In genomic region chr6:167826230-167827061, GRCh38 we compare ENCODE assay signal across 8 cellular contexts. TPM values are rescaled to one million over a fixed set of nuclear protein-coding genes. Genes with fewer than 3 reads are reported as not detected.
A peak's percentile ranks its signal among the peaks of the same experiment; 100 is the strongest.
DNase-seq lines count a peak whose midpoint lies in the region; ATAC-seq lines count a peak whose summit lies in the region.

AFDN (plus strand) TSS chr6:167826911; CDS start chr6:167827133, 222 bp downstream.

- H3K4me1 Mint-ChIP-seq in activated CD8-positive, alpha-beta T cell treated with anti-CD3 and anti-CD28 coated beads, Interleukin-2, amount 10 ng/mL, durations not matched to agents 7 days and 5 days (ENCODE audit: low read depth), result peaks cover 38% of the 10 kb centered on the region
- peaks cover 12% of the 10 kb centered on the region in 2 donors for H3K4me1 Mint-ChIP-seq in effector memory CD8-positive, alpha-beta T cell (ENCODE audit: low read depth in 2 of 2)

- H2AK5ac ChIP-seq in mesenchymal stem cell (ENCODE audit: low read length, severe bottlenecking), result no peak within 1 kb of the TSS

- peaks cover 0 to 3% of the 10 kb centered on the region in 2 experiments for H3K36me3 ChIP-seq in mesenchymal stem cell (ENCODE audit: control insufficient read depth in 1 of 2, insufficient read depth in 2 of 2, low read depth in 1 of 2, low read length in 2 of 2)

- no peaks in the 10 kb centered on the region for H3K9me3 ChIP-seq in mesenchymal stem cell (ENCODE audit: control insufficient read depth, low read length)

- H3K4me2 ChIP-seq in mesenchymal stem cell (ENCODE audit: low read length, poor library complexity, severe bottlenecking), result peak within 1 kb of the TSS; percentile 97

- under 1% methylated on average over 41 of the region's 123 CpGs for WGBS in mesenchymal stem cell

- H4K8ac ChIP-seq in mesenchymal stem cell (ENCODE audit: low read length), result peak within 1 kb of the TSS; percentile 97

- peak within 1 kb of the TSS; percentile 91 for H3K9ac ChIP-seq in mesenchymal stem cell (ENCODE audit: low read length)

- peaks cover 7% of the 10 kb centered on the region for H3K36me3 Mint-ChIP-seq in activated CD8-positive, alpha-beta T cell treated with anti-CD3 and anti-CD28 coated beads, Interleukin-2, amount 10 ng/mL, durations not matched to agents 7 days and 5 days (ENCODE audit: low read depth)
- H3K36me3 Mint-ChIP-seq in effector memory CD8-positive, alpha-beta T cell (ENCODE audit: insufficient read depth), result peaks cover 22% of the 10 kb centered on the region

- H2BK12ac ChIP-seq in mesenchymal stem cell (ENCODE audit: low read length in 2 of 2), result peak within 1 kb of the TSS; percentile 66 to 96

- no peaks in the 10 kb centered on the region for H3K27me3 ChIP-seq in mesenchymal stem cell (ENCODE audit: control insufficient read depth in 1 of 2, insufficient read depth in 1 of 2, low read length in 2 of 2)

- H3K18ac ChIP-seq in mesenchymal stem cell (ENCODE audit: low read depth in 1 of 2, low read length in 2 of 2), result peak within 1 kb of the TSS; percentile 80 to 94

- no peak within 1 kb of the TSS for H2BK5ac ChIP-seq in mesenchymal stem cell (ENCODE audit: low read depth, low read length, poor library complexity, severe bottlenecking)

- H3K4ac ChIP-seq in mesenchymal stem cell (ENCODE audit: low read depth in 1 of 2, low read length in 2 of 2), result peak within 1 kb of the TSS; percentile 86 to 96

- H3K4me3 ChIP-seq in mesenchymal stem cell (ENCODE audit: insufficient read depth in 1 of 2, low read depth in 1 of 2, low read length in 2 of 2), result peak within 1 kb of the TSS; percentile 92 to 93

- H3K14ac ChIP-seq in mesenchymal stem cell (ENCODE audit: low read length in 2 of 2), result peak within 1 kb of the TSS in 1 of 2 experiments; percentile 99

- peaks cover 10% of the 10 kb centered on the region for H3K4me1 ChIP-seq in mesenchymal stem cell (ENCODE audit: control insufficient read depth, insufficient read depth, low read depth, low read length)

- peak within 1 kb of the TSS; percentile 13 to 91 for H3K23ac ChIP-seq in mesenchymal stem cell (ENCODE audit: low read length in 2 of 2)

- H2AFZ ChIP-seq in mesenchymal stem cell (ENCODE audit: low read depth, low read length), result peak within 1 kb of the TSS; percentile 88

- H3K27ac Mint-ChIP-seq in activated CD8-positive, alpha-beta T cell treated with anti-CD3 and anti-CD28 coated beads, Interleukin-2, amount 10 ng/mL, durations not matched to agents 7 days and 5 days, result peak within 1 kb of the TSS; percentile 34
- H3K27ac Mint-ChIP-seq in effector memory CD8-positive, alpha-beta T cell, result peak within 1 kb of the TSS; percentile 60 to 86

- ATAC-seq in HG02884 (IDR thresholded peaks at IDR 0.05; ENCODE audit: unreplicated experiment), result peak; percentile 68
- ATAC-seq in activated CD8-positive, alpha-beta T cell treated with anti-CD3 and anti-CD28 coated beads, Interleukin-2, amount 10 ng/mL, durations not matched to agents 7 days and 5 days, result peak; percentile 87
- ATAC-seq in effector memory CD8-positive, alpha-beta T cell (replicated peaks), result peak; percentile 89

- no peak within 1 kb of the TSS for H3K27ac ChIP-seq in mesenchymal stem cell (ENCODE audit: low read length, poor library complexity, severe bottlenecking)

- H3K79me1 ChIP-seq in mesenchymal stem cell (replicated peaks; ENCODE audit: low read length, poor library complexity, severe bottlenecking), result peaks cover 2% of the 10 kb centered on the region

- CTCF ChIA-PET in activated CD8-positive, alpha-beta T cell treated with anti-CD3 and anti-CD28 coated beads, Interleukin-2, amount 10 ng/mL, durations not matched to agents 7 days and 5 days (lab: Charles Lee), result no interaction called here

- H3K27me3 Mint-ChIP-seq in activated CD8-positive, alpha-beta T cell treated with anti-CD3 and anti-CD28 coated beads, Interleukin-2, amount 10 ng/mL, durations not matched to agents 7 days and 5 days (ENCODE audit: low read depth), result peaks cover 56% of the 10 kb centered on the region
- peaks cover 29 to 47% of the 10 kb centered on the region in 2 donors for H3K27me3 Mint-ChIP-seq in effector memory CD8-positive, alpha-beta T cell

- peak within 1 kb of the TSS; percentile 83 for H3K4me3 Mint-ChIP-seq in activated CD8-positive, alpha-beta T cell treated with anti-CD3 and anti-CD28 coated beads, Interleukin-2, amount 10 ng/mL, durations not matched to agents 7 days and 5 days
- H3K4me3 Mint-ChIP-seq in effector memory CD8-positive, alpha-beta T cell, result peak within 1 kb of the TSS; percentile 85 to 90

- H4K91ac ChIP-seq in mesenchymal stem cell (ENCODE audit: low read length), result peak within 1 kb of the TSS; percentile 80

- POLR2A ChIA-PET in activated CD8-positive, alpha-beta T cell treated with anti-CD3 and anti-CD28 coated beads, Interleukin-2, amount 10 ng/mL, durations not matched to agents 7 days and 5 days (lab: Charles Lee), result no interaction called here

- H2BK15ac ChIP-seq in mesenchymal stem cell (ENCODE audit: low read depth, poor library complexity, severe bottlenecking), result peak within 1 kb of the TSS; percentile 90

- DNase-seq in NCI-H82 (lab: John Stamatoyannopoulos, UW) (peak; percentile 77), NCI-H82 treated with DMSO at 0.1 percent for 48 hours (lab: John Stamatoyannopoulos, UW; ENCODE audit: unreplicated experiment) (no peak), NCI-H2227 (lab: John Stamatoyannopoulos, UW; ENCODE audit: unreplicated experiment) (peak; percentile 68), mesenchymal stem cell (peak; percentile 63)
- peak; percentile 75 for DNase-seq in activated CD8-positive, alpha-beta T cell treated with anti-CD3 and anti-CD28 coated beads, Interleukin-2, amount 10 ng/mL, durations not matched to agents 7 days and 5 days
- peak; percentile 46 to 49 (median 49) for DNase-seq in effector memory CD8-positive, alpha-beta T cell
- DNase-seq in stimulated activated CD8-positive, alpha-beta memory T cell treated with anti-CD3 and anti-CD28 coated beads, Interleukin-12 subunit alpha, Interleukin-12 subunit beta, amount 100 ng/mL, for 1 hour (ENCODE audit: low read depth), result peak; percentile 37

- H3K9me3 Mint-ChIP-seq in activated CD8-positive, alpha-beta T cell treated with anti-CD3 and anti-CD28 coated beads, Interleukin-2, amount 10 ng/mL, durations not matched to agents 7 days and 5 days (ENCODE audit: insufficient read depth), result no peaks in the 10 kb centered on the region
- no peaks in the 10 kb centered on the region for H3K9me3 Mint-ChIP-seq in effector memory CD8-positive, alpha-beta T cell

- H2BK120ac ChIP-seq in mesenchymal stem cell (ENCODE audit: low read depth, low read length), result peak within 1 kb of the TSS; percentile 79

RNA-seq across cellular contexts. Expression of gene AFDN, which starts in this region (rescaled TPM):
- total RNA-seq in activated CD8-positive, alpha-beta T cell treated with anti-CD3 and anti-CD28 coated beads, Interleukin-2, amount 10 ng/mL, durations not matched to agents 7 days and 5 days, result 10 to 100 TPM; 20.9 to 24.2 TPM
- polyA plus RNA-seq in mesenchymal stem cell (2013, experiment 1 of 2), result 47.4 TPM
- polyA plus RNA-seq in mesenchymal stem cell (2013, experiment 2 of 2), result 42.9 TPM
